ENCODE assay signal across 8 cellular contexts in genomic region chr16:53099318-53100130, GRCh38. TPM values are rescaled to one million over a fixed set of nuclear protein-coding genes. Genes with fewer than 3 reads are reported as not detected.
A peak's percentile ranks its signal among the peaks of the same experiment; 100 is the strongest.
DNase-seq lines count a peak whose midpoint lies in the region; ATAC-seq lines count a peak whose summit lies in the region.

No MANE protein-coding gene starts in this region.

- ATAC-seq in GM18909 (IDR thresholded peaks at IDR 0.05; ENCODE audit: poor library complexity, unreplicated experiment) (peak; percentile 64), HG03159 (IDR thresholded peaks at IDR 0.05; ENCODE audit: unreplicated experiment) (peak; percentile 58), left colon (peak; percentile 90)

- in situ Hi-C loops in ACHN (cut with HindIII; ENCODE audit: low pct_ligation_motif_present, low pct_unique_long_range_greater_than_20kb, low sequenced_read_pairs): no loop called here

- intact Hi-C loops in left colon (cut with DNase I, micrococcal nuclease): no loop called here

- DNase-seq in ACHN (peak; percentile 90), NCI-H226 (peak; percentile 99), cortex of kidney (lab: John Stamatoyannopoulos, UW) (peak; percentile 69), left colon (peak; percentile 89 to 97)
- DNase-seq in activated CD4-positive, alpha-beta T cell treated with anti-CD3 and anti-CD28 coated beads for 4 hours: peak; percentile 57 to 65
- peak; percentile 28 to 29 for DNase-seq in stimulated activated CD4-positive, alpha-beta T cell treated with anti-CD3 and anti-CD28 coated beads, Interleukin-1b, Interleukin-23, amount 100 ng/mL, for 4 hours (ENCODE audit: low read depth in 2 of 2)

RNA-seq across cellular contexts. Expression of gene CHD9, which starts 44.7 kb away (rescaled TPM):
- total RNA-seq in left colon: 10 to 100 TPM; 68.6 to 73.7 TPM

RNA-seq across cellular contexts. Expression of gene CHD9NB, which starts 46.8 kb away (rescaled TPM):
- total RNA-seq in left colon: 1 to 10 TPM; 5.0 to 6.1 TPM

Comparison
In these comparisons a context has a peak if more than half of its experiments do, and no peak if none do; other contexts are left out.
1. Peak in every context shown above with its lines: DNase-seq and ATAC-seq.
2. DNase-seq: peak in every context shown above with its lines; median percentile 99 in NCI-H226; 93 in left colon; 90 in ACHN; 69 in cortex of kidney; 61 in activated CD4-positive, alpha-beta T cell treated with anti-CD3 and anti-CD28 coated beads for 4 hours; 28 in stimulated activated CD4-positive, alpha-beta T cell treated with anti-CD3 and anti-CD28 coated beads, Interleukin-1b, Interleukin-23, amount 100 ng/mL, for 4 hours.